23 cellular contexts compared by ENCODE assay signal in genomic region chr7:5266148-5267028, GRCh38. TPM values are rescaled to one million over a fixed set of nuclear protein-coding genes. Genes with fewer than 3 reads are reported as not detected.
DNase-seq lines count a peak whose midpoint lies in the region; ATAC-seq, FAIRE-seq and TF ChIP-seq lines count a peak whose summit lies in the region.
"Had no signal": no experiment of that assay in that cellular context is flagged by ENCODE, and none has a peak within 500 bp of the region (broad histone marks: within the 10 kb centered on the region; RNA-seq: fewer than 3 reads in every experiment).

No MANE protein-coding gene starts in this region.

- H3K4me1 Mint-ChIP-seq in CD14-positive monocyte: peaks cover 15% of the 10 kb centered on the region
- H3K4me1 Mint-ChIP-seq: mesothelial cell of epicardium; stimulated activated naive B cell treated with anti-CD40 and anti-IgM and Interleukin-4, amounts not matched to agents 10 μg/mL and 1 μg/mL and 100 μg/mL, for 72 hours had no signal

- H3K4me2 ChIP-seq in HepG2 (ENCODE audit: low read depth, low read length) (no peak overlapping the region), OCI-LY7 (ENCODE audit: low read length) (no peak overlapping the region)

- BruUV-seq in HepG2 (replicated peaks; lab: Mats Ljungman, UMichigan) (no TSS peak), OCI-LY7 (replicated peaks; lab: Mats Ljungman, UMichigan) (no TSS peak)

- H3K36me3 ChIP-seq in HepG2 (replicated peaks in 1 of 2; ENCODE audit: control insufficient read depth in 1 of 2, insufficient read depth in 2 of 2, low read length in 2 of 2) (no peaks in the 10 kb centered on the region), right lobe of liver (no peaks in the 10 kb centered on the region), OCI-LY7 (ENCODE audit: insufficient read depth, low read length) (no peaks in the 10 kb centered on the region)
- H3K36me3 ChIP-seq: brain microvascular endothelial cell, esophagus muscularis mucosa, ovary, upper lobe of left lung had no signal

- no peaks in the 10 kb centered on the region for H4K20me1 ChIP-seq in HepG2 (ENCODE audit: insufficient read depth, low read length)
- H4K20me1 ChIP-seq in OCI-LY7 (ENCODE audit: insufficient read depth, low read length): no peaks in the 10 kb centered on the region

- H3K9me3 Mint-ChIP-seq in CD14-positive monocyte: peaks cover 0 to 3% (median 0%) of the 10 kb centered on the region in 7 donors
- H3K9me3 Mint-ChIP-seq: CD8-positive, alpha-beta T cell; mesothelial cell of epicardium; stimulated activated naive B cell treated with anti-CD40 and anti-IgM and Interleukin-4, amounts not matched to agents 10 μg/mL and 1 μg/mL and 100 μg/mL, for 72 hours had no signal

- TF ChIP-seq CTCF in HepG2 (CRISPR knock-in tag; IDR thresholded peaks at IDR 0.05) (no peak), right lobe of liver (IDR thresholded peaks at IDR 0.05) (no peak), CD14-positive monocyte (IDR thresholded peaks at IDR 0.05) (no peak), OCI-LY7 (conservative IDR thresholded peaks at IDR 0.05; ENCODE audit: low read length) (no peak)

- peaks cover 2 to 10% (median 10%) of the 10 kb centered on the region in 3 donors for H3K27me3 Mint-ChIP-seq in CD14-positive monocyte (ENCODE audit: low read depth in 3 of 3)

- H3K4me3 ChIP-seq in HepG2 (replicated peaks in 1 of 3; ENCODE audit: insufficient read depth in 1 of 3, low read depth in 2 of 3, low read length in 3 of 3) (no peak overlapping the region), right lobe of liver (no peak overlapping the region), OCI-LY7 (ENCODE audit: low read depth, low read length, poor library complexity, severe bottlenecking) (no peak overlapping the region)
- H3K4me3 ChIP-seq: esophagus muscularis mucosa, ovary, upper lobe of left lung had no signal

- H3K9me2 ChIP-seq in OCI-LY7 (ENCODE audit: insufficient read depth, low read length): no peaks in the 10 kb centered on the region

- WGBS in HepG2 (ENCODE audit: low lambda C conversion rate): 34% methylated on average over 19 of the region's 21 CpGs
- 68% methylated on average over 12 of the region's 21 CpGs for WGBS in right lobe of liver (ENCODE audit: insufficient coverage, low coverage, low lambda C conversion rate, missing lambda C conversion rate)

- H3K4me1 ChIP-seq in HepG2 (ENCODE audit: insufficient read depth, low read length) (peaks cover 7% of the 10 kb centered on the region; the same call in 1 of the 2 replicates), right lobe of liver (no peaks in the 10 kb centered on the region), OCI-LY7 (ENCODE audit: insufficient read depth, low read length, poor library complexity, severe bottlenecking) (no peaks in the 10 kb centered on the region)

- FAIRE-seq in HepG2 (lab: Jason Lieb, UNC): no peak
- FAIRE-seq: G401.6, kidney, small intestine had no signal

- H3K27ac Mint-ChIP-seq in CD14-positive monocyte: no peak overlapping the region
- H3K27ac Mint-ChIP-seq: CD8-positive, alpha-beta T cell; mesothelial cell of epicardium; stimulated activated naive B cell treated with anti-CD40 and anti-IgM and Interleukin-4, amounts not matched to agents 10 μg/mL and 1 μg/mL and 100 μg/mL, for 72 hours had no signal

- CTCF ChIA-PET in HepG2 (lab: Yijun Ruan, JAX; ENCODE audit: low intra/inter-chr PET ratio, low total read pairs): no interaction called here
- CTCF ChIA-PET in OCI-LY7 (lab: Charles Lee; ENCODE audit: unreplicated experiment): no interaction called here

- in situ Hi-C loops in HepG2 (cut with HindIII; ENCODE audit: extremely low pct_ligation_motif_present, low pct_unique_long_range_greater_than_20kb): no loop called here

- no peak for TF ChIP-seq EP300 in HepG2 (IDR thresholded peaks at IDR 0.05; ENCODE audit: low read depth in 2 of 2, low read length in 2 of 2)
- no peak for TF ChIP-seq EP300 in HepG2 (CRISPR knock-in tag; IDR thresholded peaks at IDR 0.05; ENCODE audit: borderline replicate concordance)

- H3K9me3 ChIP-seq in HepG2 (ENCODE audit: low read length): no peaks in the 10 kb centered on the region
- H3K9me3 ChIP-seq in right lobe of liver: no peaks in the 10 kb centered on the region
- no peaks in the 10 kb centered on the region for H3K9me3 ChIP-seq in OCI-LY7 (ENCODE audit: low read length)
- H3K9me3 ChIP-seq: esophagus muscularis mucosa, ovary, upper lobe of left lung had no signal

- no peak for DNase-seq in HepG2 (ENCODE audit: low spot score)
- no peak for DNase-seq in right lobe of liver
- DNase-seq in RKO (ENCODE audit: low spot score): peak; percentile 22
- DNase-seq in iPS-NIHi11 (ENCODE audit: low spot score): peak; percentile 61
- DNase-seq in CD14-positive monocyte (ENCODE audit: low spot score): no peak
- no peak for DNase-seq in OCI-LY7 (ENCODE audit: low spot score)
- DNase-seq in activated gamma-delta T cell (lab: John Stamatoyannopoulos, UW): no peak
- DNase-seq: ACHN; activated CD4-positive, alpha-beta T cell treated with anti-CD3 and anti-CD28 coated beads for 4 hours; activated naive CD4-positive, alpha-beta T cell treated with anti-CD3 and anti-CD28 coated beads, Interleukin-2, amount 50 U/mL, for 16 hours; brain microvascular endothelial cell; CD8-positive, alpha-beta T cell; Karpas-422; kidney; NCI-H524; ovary; small intestine; stimulated activated naive B cell treated with anti-CD40 and anti-IgM and Interleukin-4, amounts not matched to agents 10 μg/mL and 1 μg/mL and 100 μg/mL, for 72 hours; upper lobe of left lung had no signal

- no peak overlapping the region for H3K27ac ChIP-seq in HepG2 (ENCODE audit: extremely low read length, insufficient read depth, low read length)
- no peak overlapping the region for H3K27ac ChIP-seq in right lobe of liver
- no peak overlapping the region for H3K27ac ChIP-seq in OCI-LY7 (ENCODE audit: low read depth, low read length, poor library complexity, severe bottlenecking)
- H3K27ac ChIP-seq: brain microvascular endothelial cell, esophagus muscularis mucosa, ovary, upper lobe of left lung had no signal

- no peak for TF ChIP-seq RAD21 in HepG2 (CRISPR knock-in tag; IDR thresholded peaks at IDR 0.05)

- POLR2A ChIA-PET in HepG2 (lab: Yijun Ruan, JAX): no interaction called here
- POLR2A ChIA-PET in OCI-LY7 (lab: Charles Lee): interaction anchor here (0.6 kb wide), 1 partner anchor 430 kb away, joined by 3 read pairs; no protein-coding TSS in a partner anchor

- intact Hi-C loops in HepG2 (cut with micrococcal nuclease; ENCODE audit: unreplicated experiment): no loop called here
- intact Hi-C loops in right lobe of liver (cut with DNase I): no loop called here
- intact Hi-C loops in CD14-positive monocyte (cut with micrococcal nuclease): no loop called here
- intact Hi-C loops in OCI-LY7 (cut with micrococcal nuclease; ENCODE audit: unreplicated experiment): no loop called here

- H2AFZ ChIP-seq in HepG2 (ENCODE audit: low read length): no peak overlapping the region
- H2AFZ ChIP-seq in OCI-LY7 (ENCODE audit: low read length): no peak overlapping the region

- H3K9ac ChIP-seq in HepG2 (ENCODE audit: insufficient read depth, low read depth, low read length): no peak overlapping the region

- no peak overlapping the region for H3K4me3 Mint-ChIP-seq in CD14-positive monocyte
- H3K4me3 Mint-ChIP-seq: CD8-positive, alpha-beta T cell; mesothelial cell of epicardium; stimulated activated naive B cell treated with anti-CD40 and anti-IgM and Interleukin-4, amounts not matched to agents 10 μg/mL and 1 μg/mL and 100 μg/mL, for 72 hours had no signal

- ATAC-seq in HepG2: no peak
- no peak for ATAC-seq in right lobe of liver
- no peak for ATAC-seq in HG02870 (IDR thresholded peaks at IDR 0.05; ENCODE audit: unreplicated experiment)
- ATAC-seq: CD8-positive, alpha-beta T cell; stimulated activated naive B cell treated with anti-CD40 and anti-IgM and Interleukin-4, amounts not matched to agents 10 μg/mL and 1 μg/mL and 100 μg/mL, for 72 hours had no signal

- H3K79me2 ChIP-seq in HepG2 (ENCODE audit: insufficient read depth, low read length) (no peaks in the 10 kb centered on the region), OCI-LY7 (ENCODE audit: insufficient read depth, low read depth, low read length) (no peaks in the 10 kb centered on the region)

- H3K27me3 ChIP-seq in HepG2 (ENCODE audit: control insufficient read depth in 1 of 2, insufficient read depth in 2 of 2, low read length in 2 of 2) (peaks cover 0 to 11% of the 10 kb centered on the region in 2 experiments; a peak in 2 of 5 replicates), right lobe of liver (no peaks in the 10 kb centered on the region)
- H3K27me3 ChIP-seq: brain microvascular endothelial cell, esophagus muscularis mucosa, ovary, upper lobe of left lung had no signal

- H3K36me3 Mint-ChIP-seq in CD14-positive monocyte: no peaks in the 10 kb centered on the region
- H3K36me3 Mint-ChIP-seq: CD8-positive, alpha-beta T cell; mesothelial cell of epicardium; stimulated activated naive B cell treated with anti-CD40 and anti-IgM and Interleukin-4, amounts not matched to agents 10 μg/mL and 1 μg/mL and 100 μg/mL, for 72 hours had no signal

- TF ChIP-seq POLR2A in HepG2 (IDR thresholded peaks at IDR 0.05; ENCODE audit: insufficient read depth in 1 of 2, low read depth in 2 of 2, low read length in 2 of 2) (no peak), right lobe of liver (IDR thresholded peaks at IDR 0.05) (no peak)

RNA-seq across cellular contexts. Expression of gene SLC29A4, which starts 16.4 kb away (rescaled TPM):
- total RNA-seq in HepG2 (2016; rRNA removed; fragmentation: Illumina TruSeq; extraction: Trizol) (21.2 and 31.7 TPM in 2 replicates), right lobe of liver (1 to 10 TPM; 1.5 to 7.7 (median 3.9) TPM), OCI-LY7 (2022) (0.44 and 0.67 TPM in 2 replicates)
- 33.8 and 34.7 TPM in 2 replicates for total RNA-seq in HepG2 (2016; cell fraction: cytosol; rRNA removed; fragmentation: Illumina TruSeq; extraction: Trizol; ENCODE audit: low read depth)
- total RNA-seq in HepG2 (2016; cell fraction: insoluble cytoplasmic fraction; rRNA removed; fragmentation: Illumina TruSeq; extraction: Trizol): 18.9 and 30.5 TPM in 2 replicates
- 76.3 and 81.9 TPM in 2 replicates for total RNA-seq in HepG2 (2016; cell fraction: membrane; rRNA removed; fragmentation: Illumina TruSeq; extraction: Trizol)
- total RNA-seq in HepG2 (2016; cell fraction: nucleus; rRNA removed; fragmentation: Illumina TruSeq; extraction: Trizol): 18.2 and 22.5 TPM in 2 replicates
- polyA plus RNA-seq in HepG2 (2011; rRNA removed) (29.7 and 53.0 TPM in 2 replicates), CD14-positive monocyte (under 1 TPM; 0.21 to 0.26 TPM)
- polyA plus RNA-seq in HepG2 (2011; cell fraction: cytosol; rRNA removed): 23.1 and 35.9 TPM in 2 replicates
- 110 and 117 TPM in 2 replicates for polyA plus RNA-seq in HepG2 (2011; cell fraction: nucleus; rRNA removed)
- 21.6 and 26.5 TPM in 2 replicates for polyA plus RNA-seq in HepG2 (2012)
- 78.6 and 80.2 TPM in 2 replicates for polyA plus RNA-seq in HepG2 (2016; cell fraction: cytosol; fragmentation: Illumina TruSeq; extraction: Trizol; ENCODE audit: low read depth)
- polyA plus RNA-seq in HepG2 (2016; cell fraction: insoluble cytoplasmic fraction; fragmentation: Illumina TruSeq; extraction: Trizol; ENCODE audit: low read depth): 31.0 and 42.3 TPM in 2 replicates
- polyA plus RNA-seq in HepG2 (2016; cell fraction: membrane; fragmentation: Illumina TruSeq; extraction: Trizol; ENCODE audit: low read depth): 113 and 128 TPM in 2 replicates
- 57.1 and 65.3 TPM in 2 replicates for polyA plus RNA-seq in HepG2 (2016; cell fraction: nucleus; fragmentation: Illumina TruSeq; extraction: Trizol; ENCODE audit: insufficient read depth, low read depth)
- polyA minus RNA-seq in HepG2 (2011; rRNA and poly(A)+ RNA removed; ENCODE audit: low replicate concordance): 1.5 and 136 TPM in 2 replicates
- 23.7 and 26.6 TPM in 2 replicates for polyA minus RNA-seq in HepG2 (2011; cell fraction: cytosol; rRNA and poly(A)+ RNA removed)
- polyA minus RNA-seq in HepG2 (2011; cell fraction: nucleus; rRNA and poly(A)+ RNA removed): 20.0 and 25.2 TPM in 2 replicates
- total RNA-seq in OCI-LY7 (2014; rRNA removed; shearing (Covaris generic)): 0.06 TPM in 1 of 2 replicates, not detected in the other

Comparison
In these comparisons a context has a peak if more than half of its experiments do, and no peak if none do; other contexts are left out.
1. DNase-seq: peak in RKO (single experiment) and iPS-NIHi11 (single experiment); none in HepG2 (single experiment), right lobe of liver (0 of 3), CD14-positive monocyte (single experiment), OCI-LY7 (single experiment) and activated gamma-delta T cell (single experiment).